ENCODE assay signal across 9 cellular contexts in genomic region chr21:45539796-45540600, GRCh38. TPM values are rescaled to one million over a fixed set of nuclear protein-coding genes. Genes with fewer than 3 reads are reported as not detected.
A peak's percentile ranks its signal among the peaks of the same experiment; 100 is the strongest.
DNase-seq lines count a peak whose midpoint lies in the region; ATAC-seq and TF ChIP-seq lines count a peak whose summit lies in the region.
"Had no signal": no experiment of that assay in that cellular context is flagged by ENCODE, and none has a peak within 500 bp of the region (broad histone marks: within the 10 kb centered on the region; RNA-seq: fewer than 3 reads in every experiment).

No MANE protein-coding gene starts in this region.

- H3K9me3 Mint-ChIP-seq in activated naive CD4-positive, alpha-beta T cell treated with anti-CD3 and anti-CD28 coated beads for 36 hours: no peaks in the 10 kb centered on the region
- no peaks in the 10 kb centered on the region for H3K9me3 Mint-ChIP-seq in activated T-cell treated with anti-CD3 and anti-CD28 coated beads, Interleukin-2, amount 50 U/mL, for 24 hours
- H3K9me3 Mint-ChIP-seq in type B pancreatic cell: no peaks in the 10 kb centered on the region

- intact Hi-C loops in activated naive CD4-positive, alpha-beta T cell treated with anti-CD3 and anti-CD28 coated beads for 36 hours (cut with micrococcal nuclease): no loop called here

- CTCF ChIA-PET in activated naive CD4-positive, alpha-beta T cell treated with anti-CD3 and anti-CD28 coated beads for 36 hours (lab: Charles Lee): no interaction called here

- no peak overlapping the region for H3K4me3 ChIP-seq in MG63

- peaks cover 27% of the 10 kb centered on the region for H3K4me1 Mint-ChIP-seq in activated naive CD4-positive, alpha-beta T cell treated with anti-CD3 and anti-CD28 coated beads for 36 hours (ENCODE audit: low read depth)
- peaks cover 32% of the 10 kb centered on the region for H3K4me1 Mint-ChIP-seq in activated T-cell treated with anti-CD3 and anti-CD28 coated beads, Interleukin-2, amount 50 U/mL, for 24 hours (ENCODE audit: low read depth)
- peaks cover 4% of the 10 kb centered on the region for H3K4me1 Mint-ChIP-seq in type B pancreatic cell (ENCODE audit: unreplicated experiment)

- TF ChIP-seq CTCF in type B pancreatic cell (conservative IDR thresholded peaks at IDR 0.05): no peak

- no peaks in the 10 kb centered on the region for H3K27me3 ChIP-seq in MG63

- peak overlapping the region; percentile 50 for H3K27ac Mint-ChIP-seq in activated naive CD4-positive, alpha-beta T cell treated with anti-CD3 and anti-CD28 coated beads for 36 hours
- peak overlapping the region; percentile 84 for H3K27ac Mint-ChIP-seq in activated T-cell treated with anti-CD3 and anti-CD28 coated beads, Interleukin-2, amount 50 U/mL, for 24 hours
- no peak overlapping the region for H3K27ac Mint-ChIP-seq in type B pancreatic cell

- no peaks in the 10 kb centered on the region for H3K27me3 Mint-ChIP-seq in activated naive CD4-positive, alpha-beta T cell treated with anti-CD3 and anti-CD28 coated beads for 36 hours (ENCODE audit: low read depth)
- H3K27me3 Mint-ChIP-seq in activated T-cell treated with anti-CD3 and anti-CD28 coated beads, Interleukin-2, amount 50 U/mL, for 24 hours: no peaks in the 10 kb centered on the region
- no peaks in the 10 kb centered on the region for H3K27me3 Mint-ChIP-seq in type B pancreatic cell

- peak overlapping the region; percentile 74 for H3K4me3 Mint-ChIP-seq in activated naive CD4-positive, alpha-beta T cell treated with anti-CD3 and anti-CD28 coated beads for 36 hours
- H3K4me3 Mint-ChIP-seq in activated T-cell treated with anti-CD3 and anti-CD28 coated beads, Interleukin-2, amount 50 U/mL, for 24 hours: peak overlapping the region; percentile 86
- peak overlapping the region; percentile 86 for H3K4me3 Mint-ChIP-seq in type B pancreatic cell

- DNase-seq in activated naive CD4-positive, alpha-beta T cell treated with anti-CD3 and anti-CD28 coated beads for 36 hours: peak; percentile 5
- DNase-seq in activated naive CD4-positive, alpha-beta T cell (lab: John Stamatoyannopoulos, UW): no peak
- DNase-seq in activated T-cell treated with anti-CD3 and anti-CD28 coated beads, Interleukin-2, amount 50 U/mL, for 24 hours: peak; percentile 31
- DNase-seq in left lobe of liver (ENCODE audit: low spot score) (peak; percentile 45), type B pancreatic cell (ENCODE audit: extremely low spot score, unreplicated experiment) (peak; percentile 63), MG63 (no peak), superior temporal gyrus (ENCODE audit: extremely low spot score) (no peak), hepatic stellate cell (ENCODE audit: low spot score) (no peak)
- DNase-seq: NCI-H526 had no signal

- peaks cover 11% of the 10 kb centered on the region for H3K36me3 Mint-ChIP-seq in activated naive CD4-positive, alpha-beta T cell treated with anti-CD3 and anti-CD28 coated beads for 36 hours (ENCODE audit: low read depth)
- H3K36me3 Mint-ChIP-seq in activated T-cell treated with anti-CD3 and anti-CD28 coated beads, Interleukin-2, amount 50 U/mL, for 24 hours (ENCODE audit: low read depth): peaks cover 56% of the 10 kb centered on the region
- H3K36me3 Mint-ChIP-seq in type B pancreatic cell: no peaks in the 10 kb centered on the region

- no peak for ATAC-seq in left lobe of liver

- no peaks in the 10 kb centered on the region for H3K9me3 ChIP-seq in MG63

- peaks cover 25% of the 10 kb centered on the region for H3K36me3 ChIP-seq in MG63

RNA-seq across cellular contexts. Expression of gene SLC19A1, which starts 2.2 kb away (rescaled TPM):
- 10 to 100 TPM; 32.2 to 33.0 TPM for total RNA-seq in activated naive CD4-positive, alpha-beta T cell treated with anti-CD3 and anti-CD28 coated beads for 36 hours
- 13.7 TPM for total RNA-seq in left lobe of liver
- 10.6 and 28.2 TPM in 2 replicates for total RNA-seq in type B pancreatic cell (ENCODE audit: low replicate concordance)
- 25.5 and 26.7 TPM in 2 replicates for total RNA-seq in MG63 (2014; rRNA removed; shearing (Covaris generic); ENCODE audit: low replicate concordance)

Comparison
In these comparisons a context has a peak if more than half of its experiments do, and no peak if none do; other contexts are left out.
1. DNase-seq: peak in activated naive CD4-positive, alpha-beta T cell treated with anti-CD3 and anti-CD28 coated beads for 36 hours (single experiment), activated T-cell treated with anti-CD3 and anti-CD28 coated beads, Interleukin-2, amount 50 U/mL, for 24 hours (single experiment), left lobe of liver (single experiment) and type B pancreatic cell (single experiment); none in activated naive CD4-positive, alpha-beta T cell (0 of 4), MG63 (single experiment), superior temporal gyrus (single experiment) and hepatic stellate cell (single experiment).
2. Peak in every context shown above with its lines, with median percentiles within 50 percentile points of each other: H3K4me3 Mint-ChIP-seq.